In the genomic region with DNA sequence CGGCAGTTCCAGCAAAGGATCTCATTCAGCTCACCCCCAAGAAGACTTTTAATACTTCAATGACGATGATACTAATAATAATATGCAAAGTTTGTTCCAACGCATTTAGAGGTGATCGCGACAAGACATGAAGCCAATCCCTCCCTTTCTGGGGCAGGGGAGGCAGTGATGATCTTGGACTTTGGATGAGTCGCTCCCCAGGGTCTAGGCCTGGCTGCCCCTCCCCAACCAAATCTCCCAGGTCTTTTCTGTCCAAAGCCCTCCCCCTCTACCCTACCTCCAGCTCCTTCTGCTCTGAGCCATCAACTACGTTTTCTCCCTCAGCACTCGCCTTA, we compare ENCODE assay signal across 8 cellular contexts. TPM values are rescaled to one million over a fixed set of nuclear protein-coding genes. Genes with fewer than 3 reads are reported as not detected.
DNase-seq lines count a peak whose midpoint lies in the region; ATAC-seq and TF ChIP-seq lines count a peak whose summit lies in the region.

No MANE protein-coding gene starts in this region.

- no peaks in the 10 kb centered on the region; the same call in 1 of the 3 replicates for H3K9me3 Mint-ChIP-seq in GM23338
- no peaks in the 10 kb centered on the region for H3K9me3 Mint-ChIP-seq in activated B cell treated with CpG ODN at 0.5 μM for 24 hours

- H3K4me3 Mint-ChIP-seq in GM23338: peak overlapping the region; percentile 80
- peak overlapping the region; percentile 91 for H3K4me3 Mint-ChIP-seq in activated B cell treated with CpG ODN at 0.5 μM for 24 hours

- no peak for TF ChIP-seq POLR2A in gastroesophageal sphincter (IDR thresholded peaks at IDR 0.05)

- no peak overlapping the region; the same call in 1 of the 2 replicates for H2AFZ ChIP-seq in GM23338

- TF ChIP-seq CTCF in GM23338 (conservative IDR thresholded peaks at IDR 0.05; ENCODE audit: low read depth in 2 of 2): no peak
- TF ChIP-seq CTCF in activated B cell treated with CpG ODN at 0.5 μM for 24 hours (IDR thresholded peaks at IDR 0.05): no peak
- TF ChIP-seq CTCF in gastroesophageal sphincter (IDR thresholded peaks at IDR 0.05): no peak

- H3K4me1 Mint-ChIP-seq in GM23338 (peaks cover 32% of the 10 kb centered on the region), activated B cell treated with CpG ODN at 0.5 μM for 24 hours (peaks cover 33% of the 10 kb centered on the region)

- H3K9me2 ChIP-seq in GM23338 (ENCODE audit: insufficient read depth): no peaks in the 10 kb centered on the region

- H3K27me3 ChIP-seq in GM23338 (ENCODE audit: insufficient read depth) (peaks cover 78% of the 10 kb centered on the region), gastroesophageal sphincter (no peaks in the 10 kb centered on the region)

- H3K36me3 ChIP-seq in GM23338 (ENCODE audit: insufficient read depth) (no peaks in the 10 kb centered on the region), gastroesophageal sphincter (no peaks in the 10 kb centered on the region)

- H3K27me3 Mint-ChIP-seq in GM23338 (ENCODE audit: insufficient read depth, low read depth, poor library complexity) (peaks cover 57% of the 10 kb centered on the region), activated B cell treated with CpG ODN at 0.5 μM for 24 hours (peaks cover 47% of the 10 kb centered on the region)

- CTCF ChIA-PET in activated B cell treated with CpG ODN at 0.5 μM for 24 hours (lab: Charles Lee): interaction anchor here (0.8 to 1.9 kb wide), 5 partner anchors 9 to 156 kb away, joined by 3 to 6 read pairs (median 3); no protein-coding TSS in a partner anchor

- H3K9me3 ChIP-seq in gastroesophageal sphincter: no peaks in the 10 kb centered on the region

- H3K4me1 ChIP-seq in GM23338 (ENCODE audit: insufficient read depth) (peaks cover 17% of the 10 kb centered on the region), gastroesophageal sphincter (peaks cover 0 to 37% (median 5%) of the 10 kb centered on the region in 3 donors)

- POLR2A ChIA-PET in activated B cell treated with CpG ODN at 0.5 μM for 24 hours (lab: Charles Lee): interaction anchor here (1.5 to 3.3 kb wide), 2 partner anchors 10 to 30 kb away, joined by 3 to 20 read pairs; no protein-coding TSS in a partner anchor

- H3K4me2 ChIP-seq in GM23338: peak overlapping the region; percentile 75

- H3F3A ChIP-seq in GM23338 (replicated peaks; ENCODE audit: low read depth): no peaks in the 10 kb centered on the region

- H3K27ac ChIP-seq in GM23338 (ENCODE audit: low read depth) (no peak overlapping the region), gastroesophageal sphincter (peak overlapping the region; percentile 80 to 95 (median 92))

- H4K20me1 ChIP-seq in GM23338 (replicated peaks; ENCODE audit: insufficient read depth): 0 out of 2 replicates have a peak, but pooled peaks cover 7% of the 10 kb centered on the region

- H3K27ac Mint-ChIP-seq in GM23338 (no peak overlapping the region), activated B cell treated with CpG ODN at 0.5 μM for 24 hours (peak overlapping the region; percentile 26)

- H3K79me2 ChIP-seq in GM23338 (replicated peaks; ENCODE audit: insufficient read depth): no peaks in the 10 kb centered on the region

- H3K36me3 Mint-ChIP-seq in GM23338 (ENCODE audit: low read depth) (no peaks in the 10 kb centered on the region; the same call in 1 of the 3 replicates), activated B cell treated with CpG ODN at 0.5 μM for 24 hours (ENCODE audit: low read depth) (no peaks in the 10 kb centered on the region)

- DNase-seq in GM23338 (ENCODE audit: low spot score) (no peak), activated B cell treated with CpG ODN at 0.5 μM for 24 hours (no peak), skeletal muscle cell (ENCODE audit: low read depth) (no peak), superior temporal gyrus (ENCODE audit: extremely low spot score) (no peak), OCI-M2 (lab: John Stamatoyannopoulos, UW; ENCODE audit: unreplicated experiment) (no peak)

- ATAC-seq in GM23338 (no peak), activated B cell treated with CpG ODN at 0.5 μM for 24 hours (ENCODE audit: low read depth) (peak; percentile 8), gastroesophageal sphincter (no peak), GM21526 (IDR thresholded peaks at IDR 0.05; ENCODE audit: low FRiP score, unreplicated experiment) (no peak), HG02981 (IDR thresholded peaks at IDR 0.05; ENCODE audit: unreplicated experiment) (no peak)

- WGBS in gastroesophageal sphincter (ENCODE audit: low coverage in 1 of 2), 2 donors: 7 to 13% methylated on average over 8 of the region's 8 CpGs

- no peak for TF ChIP-seq EP300 in gastroesophageal sphincter (IDR thresholded peaks at IDR 0.05)

- intact Hi-C loops in activated B cell treated with CpG ODN at 0.5 μM for 24 hours (cut with micrococcal nuclease): loop anchor here (1.0 to 5.0 kb wide), 3 partner anchors 11 to 34 kb away; a partner anchor contains a TSS

- H3K4me3 ChIP-seq in GM23338: peak overlapping the region; percentile 48
- peak overlapping the region; percentile 42 to 59 for H3K4me3 ChIP-seq in gastroesophageal sphincter
- H3K4me3 ChIP-seq in skeletal muscle cell (ENCODE audit: low read depth, low read length): peak overlapping the region; percentile 51

TF ChIP-seq in GM23338, 12 proteins besides CTCF, POLR2A, EP300 and RAD21 (continues in another document):
- TF ChIP-seq, protein P1, sequence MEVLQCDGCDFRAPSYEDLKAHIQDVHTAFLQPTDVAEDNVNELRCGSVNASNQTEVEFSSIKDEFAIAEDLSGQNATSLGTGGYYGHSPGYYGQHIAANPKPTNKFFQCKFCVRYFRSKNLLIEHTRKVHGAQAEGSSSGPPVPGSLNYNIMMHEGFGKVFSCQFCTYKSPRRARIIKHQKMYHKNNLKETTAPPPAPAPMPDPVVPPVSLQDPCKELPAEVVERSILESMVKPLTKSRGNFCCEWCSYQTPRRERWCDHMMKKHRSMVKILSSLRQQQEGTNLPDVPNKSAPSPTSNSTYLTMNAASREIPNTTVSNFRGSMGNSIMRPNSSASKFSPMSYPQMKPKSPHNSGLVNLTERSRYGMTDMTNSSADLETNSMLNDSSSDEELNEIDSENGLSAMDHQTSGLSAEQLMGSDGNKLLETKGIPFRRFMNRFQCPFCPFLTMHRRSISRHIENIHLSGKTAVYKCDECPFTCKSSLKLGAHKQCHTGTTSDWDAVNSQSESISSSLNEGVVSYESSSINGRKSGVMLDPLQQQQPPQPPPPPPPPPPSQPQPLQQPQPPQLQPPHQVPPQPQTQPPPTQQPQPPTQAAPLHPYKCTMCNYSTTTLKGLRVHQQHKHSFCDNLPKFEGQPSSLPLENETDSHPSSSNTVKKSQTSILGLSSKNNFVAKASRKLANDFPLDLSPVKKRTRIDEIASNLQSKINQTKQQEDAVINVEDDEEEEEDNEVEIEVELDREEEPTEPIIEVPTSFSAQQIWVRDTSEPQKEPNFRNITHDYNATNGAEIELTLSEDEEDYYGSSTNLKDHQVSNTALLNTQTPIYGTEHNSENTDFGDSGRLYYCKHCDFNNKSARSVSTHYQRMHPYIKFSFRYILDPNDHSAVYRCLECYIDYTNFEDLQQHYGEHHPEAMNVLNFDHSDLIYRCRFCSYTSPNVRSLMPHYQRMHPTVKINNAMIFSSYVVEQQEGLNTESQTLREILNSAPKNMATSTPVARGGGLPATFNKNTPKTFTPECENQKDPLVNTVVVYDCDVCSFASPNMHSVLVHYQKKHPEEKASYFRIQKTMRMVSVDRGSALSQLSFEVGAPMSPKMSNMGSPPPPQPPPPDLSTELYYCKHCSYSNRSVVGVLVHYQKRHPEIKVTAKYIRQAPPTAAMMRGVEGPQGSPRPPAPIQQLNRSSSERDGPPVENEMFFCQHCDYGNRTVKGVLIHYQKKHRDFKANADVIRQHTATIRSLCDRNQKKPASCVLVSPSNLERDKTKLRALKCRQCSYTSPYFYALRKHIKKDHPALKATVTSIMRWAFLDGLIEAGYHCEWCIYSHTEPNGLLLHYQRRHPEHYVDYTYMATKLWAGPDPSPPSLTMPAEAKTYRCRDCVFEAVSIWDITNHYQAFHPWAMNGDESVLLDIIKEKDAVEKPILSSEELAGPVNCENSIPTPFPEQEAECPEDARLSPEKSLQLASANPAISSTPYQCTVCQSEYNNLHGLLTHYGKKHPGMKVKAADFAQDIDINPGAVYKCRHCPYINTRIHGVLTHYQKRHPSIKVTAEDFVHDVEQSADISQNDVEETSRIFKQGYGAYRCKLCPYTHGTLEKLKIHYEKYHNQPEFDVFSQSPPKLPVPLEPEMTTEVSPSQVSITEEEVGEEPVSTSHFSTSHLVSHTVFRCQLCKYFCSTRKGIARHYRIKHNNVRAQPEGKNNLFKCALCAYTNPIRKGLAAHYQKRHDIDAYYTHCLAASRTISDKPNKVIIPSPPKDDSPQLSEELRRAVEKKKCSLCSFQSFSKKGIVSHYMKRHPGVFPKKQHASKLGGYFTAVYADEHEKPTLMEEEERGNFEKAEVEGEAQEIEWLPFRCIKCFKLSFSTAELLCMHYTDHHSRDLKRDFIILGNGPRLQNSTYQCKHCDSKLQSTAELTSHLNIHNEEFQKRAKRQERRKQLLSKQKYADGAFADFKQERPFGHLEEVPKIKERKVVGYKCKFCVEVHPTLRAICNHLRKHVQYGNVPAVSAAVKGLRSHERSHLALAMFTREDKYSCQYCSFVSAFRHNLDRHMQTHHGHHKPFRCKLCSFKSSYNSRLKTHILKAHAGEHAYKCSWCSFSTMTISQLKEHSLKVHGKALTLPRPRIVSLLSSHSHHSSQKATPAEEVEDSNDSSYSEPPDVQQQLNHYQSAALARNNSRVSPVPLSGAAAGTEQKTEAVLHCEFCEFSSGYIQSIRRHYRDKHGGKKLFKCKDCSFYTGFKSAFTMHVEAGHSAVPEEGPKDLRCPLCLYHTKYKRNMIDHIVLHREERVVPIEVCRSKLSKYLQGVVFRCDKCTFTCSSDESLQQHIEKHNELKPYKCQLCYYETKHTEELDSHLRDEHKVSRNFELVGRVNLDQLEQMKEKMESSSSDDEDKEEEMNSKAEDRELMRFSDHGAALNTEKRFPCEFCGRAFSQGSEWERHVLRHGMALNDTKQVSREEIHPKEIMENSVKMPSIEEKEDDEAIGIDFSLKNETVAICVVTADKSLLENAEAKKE (CRISPR knock-in tag; IDR thresholded peaks at IDR 0.05): no peak
- TF ChIP-seq EZH2 (IDR thresholded peaks at IDR 0.05; ENCODE audit: low read depth, unreplicated experiment) (no peak), NANOG (IDR thresholded peaks at IDR 0.05; ENCODE audit: borderline replicate concordance) (no peak), ZNF331 (CRISPR knock-in tag; IDR thresholded peaks at IDR 0.05; ENCODE audit: low read depth) (no peak), POLR2AphosphoS5 (IDR thresholded peaks at IDR 0.05; ENCODE audit: low read depth) (no peak)

RNA-seq across cellular contexts. Expression of a gene that starts 33.9 kb away (rescaled TPM):
- 173 and 203 TPM in 2 replicates for total RNA-seq in GM23338 (2014; rRNA removed; shearing (Covaris generic))
- polyA plus RNA-seq in GM23338 (2016; fragmentation: Nextera tagmentation; extraction: Ambion mirVana): 170 and 180 TPM in 2 replicates
- 1,592 and 1,608 TPM in 2 replicates for total RNA-seq in activated B cell treated with CpG ODN at 0.5 μM for 24 hours
- 100 to 1,000 TPM; 281 to 626 (median 424) TPM for total RNA-seq in gastroesophageal sphincter
